Comparison of ENCODE assay signal across 9 cellular contexts in the genomic region with DNA sequence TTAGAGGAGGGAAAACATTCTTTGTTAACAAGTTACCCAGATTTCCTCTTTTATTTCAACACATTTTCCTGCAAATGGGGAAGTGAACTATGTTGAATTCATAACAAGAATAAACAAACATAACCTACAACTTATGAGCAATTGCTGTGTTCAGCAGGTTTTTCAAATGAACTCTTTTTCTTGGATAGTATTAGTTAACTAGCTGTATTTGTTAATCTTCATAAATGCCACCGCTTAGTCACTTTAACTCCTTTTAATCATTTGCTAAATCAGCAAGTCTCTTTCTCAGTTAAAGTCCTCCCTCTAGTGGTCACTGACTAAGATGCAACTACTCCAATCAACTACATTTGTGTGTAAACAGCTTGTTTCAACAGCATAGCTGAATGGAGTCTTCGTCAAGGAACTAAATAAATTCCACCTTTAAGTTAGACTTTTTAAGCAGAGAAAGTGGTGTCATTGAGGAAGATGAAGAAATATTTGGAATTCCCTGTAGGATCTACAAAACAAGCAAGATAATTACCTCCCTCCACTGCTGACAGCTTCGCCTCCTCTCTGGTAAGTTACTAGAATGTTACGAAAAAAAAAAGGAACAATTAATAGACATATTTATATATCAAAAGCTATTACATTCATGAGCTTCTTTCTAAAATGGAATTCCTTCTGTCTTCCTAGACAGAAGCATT.
DNase-seq lines count a peak whose midpoint lies in the region; ATAC-seq and TF ChIP-seq lines count a peak whose summit lies in the region.
"Had no signal": no experiment of that assay in that cellular context is flagged by ENCODE, and none has a peak within 500 bp of the region (broad histone marks: within the 10 kb centered on the region; RNA-seq: fewer than 3 reads in every experiment).

No MANE protein-coding gene starts in this region.

- peak; percentile 91 for ATAC-seq in GM21786 (IDR thresholded peaks at IDR 0.05; ENCODE audit: unreplicated experiment)

- H3K27ac ChIP-seq in esophagus muscularis mucosa (replicated peaks in 1 of 4) (no peak overlapping the region), neural progenitor cell (no peak overlapping the region)

- H3K4me1 Mint-ChIP-seq in neural progenitor cell: peaks cover 16% of the 10 kb centered on the region
- H3K4me1 Mint-ChIP-seq: central memory CD8-positive, alpha-beta T cell had no signal

- H3K4me3 ChIP-seq in esophagus muscularis mucosa: no peak overlapping the region
- no peak overlapping the region for H3K4me3 ChIP-seq in neural progenitor cell

- TF ChIP-seq POLR2A in esophagus muscularis mucosa (IDR thresholded peaks at IDR 0.05; ENCODE audit: low read depth): no peak

- DNase-seq in NCI-H1436 (lab: John Stamatoyannopoulos, UW): peak; percentile 15
- DNase-seq in NCI-H1436 treated with DMSO at 0.1 percent for 48 hours (lab: John Stamatoyannopoulos, UW): no peak
- DNase-seq in RPMI8226: peak; percentile 66
- no peak for DNase-seq in esophagus muscularis mucosa (ENCODE audit: extremely low spot score)
- peak; percentile 73 for DNase-seq in neural progenitor cell (ENCODE audit: low spot score)
- DNase-seq in posterior vena cava (ENCODE audit: low spot score): no peak

- intact Hi-C loops in esophagus muscularis mucosa (cut with DNase I): loop anchor here (10.0 kb wide), 1 partner anchor 1611 kb away; no protein-coding TSS in a partner anchor
- intact Hi-C loops in posterior vena cava (cut with DNase I): no loop called here

- TF ChIP-seq RAD21 in Ishikawa (IDR thresholded peaks at IDR 0.05; ENCODE audit: low read depth): peak; percentile 90

- WGBS in esophagus muscularis mucosa: 50% methylated on average over 4 of the region's 4 CpGs

- no peak overlapping the region for H3K4me2 ChIP-seq in neural progenitor cell

- H3K27me3 Mint-ChIP-seq in neural progenitor cell (ENCODE audit: insufficient read depth, low read depth): no peaks in the 10 kb centered on the region
- H3K27me3 Mint-ChIP-seq: central memory CD8-positive, alpha-beta T cell had no signal

- H3F3A ChIP-seq in neural progenitor cell (ENCODE audit: low read depth): peaks cover 11% of the 10 kb centered on the region

- no peak for TF ChIP-seq EP300 in Ishikawa (IDR thresholded peaks at IDR 0.05; ENCODE audit: borderline replicate concordance)
- no peak for TF ChIP-seq EP300 in esophagus muscularis mucosa (IDR thresholded peaks at IDR 0.05)

- H3K4me1 ChIP-seq in esophagus muscularis mucosa (peaks cover 0 to 4% (median 2%) of the 10 kb centered on the region in 4 donors), neural progenitor cell (peaks cover 26% of the 10 kb centered on the region)

- no peaks in the 10 kb centered on the region for H3K9me3 ChIP-seq in esophagus muscularis mucosa
- no peaks in the 10 kb centered on the region for H3K9me3 ChIP-seq in neural progenitor cell (ENCODE audit: low read depth)

- no peaks in the 10 kb centered on the region for H4K20me1 ChIP-seq in neural progenitor cell (ENCODE audit: low read depth)

- no peaks in the 10 kb centered on the region for H3K27me3 ChIP-seq in esophagus muscularis mucosa
- no peaks in the 10 kb centered on the region for H3K27me3 ChIP-seq in neural progenitor cell

- H3K4me3 Mint-ChIP-seq in neural progenitor cell: no peak overlapping the region
- H3K4me3 Mint-ChIP-seq: central memory CD8-positive, alpha-beta T cell had no signal

- H3K36me3 ChIP-seq in esophagus muscularis mucosa (no peaks in the 10 kb centered on the region), neural progenitor cell (peaks cover 14% of the 10 kb centered on the region)

- no peaks in the 10 kb centered on the region for H3K79me2 ChIP-seq in neural progenitor cell (ENCODE audit: low read depth)

- H2AFZ ChIP-seq in neural progenitor cell (replicated peaks): no peak overlapping the region

- no peak overlapping the region for H3K27ac Mint-ChIP-seq in neural progenitor cell

- no peak overlapping the region for H3K9ac ChIP-seq in neural progenitor cell

- TF ChIP-seq CTCF in esophagus muscularis mucosa (IDR thresholded peaks at IDR 0.05) (peak; percentile 63 to 88 (median 71)), neural progenitor cell (IDR thresholded peaks at IDR 0.05) (peak; percentile 97)

- H3K9me3 Mint-ChIP-seq in neural progenitor cell: no peaks in the 10 kb centered on the region

- H3K36me3 Mint-ChIP-seq in neural progenitor cell: no peaks in the 10 kb centered on the region

TF ChIP-seq in Ishikawa, 13 proteins besides CTCF, POLR2A, EP300 and RAD21:
- TF ChIP-seq TCF12 (IDR thresholded peaks at IDR 0.05; ENCODE audit: low read depth) (no peak), CEBPB (IDR thresholded peaks at IDR 0.05) (no peak), ZBTB7A (IDR thresholded peaks at IDR 0.05; ENCODE audit: low read depth) (no peak), CREB1 (IDR thresholded peaks at IDR 0.05; ENCODE audit: low read depth) (no peak), TEAD4 (IDR thresholded peaks at IDR 0.05) (no peak), FOXM1 (IDR thresholded peaks at IDR 0.05; ENCODE audit: borderline replicate concordance, low read depth) (no peak)
- TF ChIP-seq, protein P1, sequence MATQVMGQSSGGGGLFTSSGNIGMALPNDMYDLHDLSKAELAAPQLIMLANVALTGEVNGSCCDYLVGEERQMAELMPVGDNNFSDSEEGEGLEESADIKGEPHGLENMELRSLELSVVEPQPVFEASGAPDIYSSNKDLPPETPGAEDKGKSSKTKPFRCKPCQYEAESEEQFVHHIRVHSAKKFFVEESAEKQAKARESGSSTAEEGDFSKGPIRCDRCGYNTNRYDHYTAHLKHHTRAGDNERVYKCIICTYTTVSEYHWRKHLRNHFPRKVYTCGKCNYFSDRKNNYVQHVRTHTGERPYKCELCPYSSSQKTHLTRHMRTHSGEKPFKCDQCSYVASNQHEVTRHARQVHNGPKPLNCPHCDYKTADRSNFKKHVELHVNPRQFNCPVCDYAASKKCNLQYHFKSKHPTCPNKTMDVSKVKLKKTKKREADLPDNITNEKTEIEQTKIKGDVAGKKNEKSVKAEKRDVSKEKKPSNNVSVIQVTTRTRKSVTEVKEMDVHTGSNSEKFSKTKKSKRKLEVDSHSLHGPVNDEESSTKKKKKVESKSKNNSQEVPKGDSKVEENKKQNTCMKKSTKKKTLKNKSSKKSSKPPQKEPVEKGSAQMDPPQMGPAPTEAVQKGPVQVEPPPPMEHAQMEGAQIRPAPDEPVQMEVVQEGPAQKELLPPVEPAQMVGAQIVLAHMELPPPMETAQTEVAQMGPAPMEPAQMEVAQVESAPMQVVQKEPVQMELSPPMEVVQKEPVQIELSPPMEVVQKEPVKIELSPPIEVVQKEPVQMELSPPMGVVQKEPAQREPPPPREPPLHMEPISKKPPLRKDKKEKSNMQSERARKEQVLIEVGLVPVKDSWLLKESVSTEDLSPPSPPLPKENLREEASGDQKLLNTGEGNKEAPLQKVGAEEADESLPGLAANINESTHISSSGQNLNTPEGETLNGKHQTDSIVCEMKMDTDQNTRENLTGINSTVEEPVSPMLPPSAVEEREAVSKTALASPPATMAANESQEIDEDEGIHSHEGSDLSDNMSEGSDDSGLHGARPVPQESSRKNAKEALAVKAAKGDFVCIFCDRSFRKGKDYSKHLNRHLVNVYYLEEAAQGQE (IDR thresholded peaks at IDR 0.05; ENCODE audit: low read depth): no peak
- TF ChIP-seq, protein P2, sequence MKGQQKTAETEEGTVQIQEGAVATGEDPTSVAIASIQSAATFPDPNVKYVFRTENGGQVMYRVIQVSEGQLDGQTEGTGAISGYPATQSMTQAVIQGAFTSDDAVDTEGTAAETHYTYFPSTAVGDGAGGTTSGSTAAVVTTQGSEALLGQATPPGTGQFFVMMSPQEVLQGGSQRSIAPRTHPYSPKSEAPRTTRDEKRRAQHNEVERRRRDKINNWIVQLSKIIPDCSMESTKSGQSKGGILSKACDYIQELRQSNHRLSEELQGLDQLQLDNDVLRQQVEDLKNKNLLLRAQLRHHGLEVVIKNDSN (IDR thresholded peaks at IDR 0.05): no peak
- TF ChIP-seq, protein P3, sequence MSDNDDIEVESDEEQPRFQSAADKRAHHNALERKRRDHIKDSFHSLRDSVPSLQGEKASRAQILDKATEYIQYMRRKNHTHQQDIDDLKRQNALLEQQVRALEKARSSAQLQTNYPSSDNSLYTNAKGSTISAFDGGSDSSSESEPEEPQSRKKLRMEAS (IDR thresholded peaks at IDR 0.05): no peak

Comparison
In these comparisons a context has a peak if more than half of its experiments do, and no peak if none do; other contexts are left out.
1. DNase-seq: peak in NCI-H1436 (single experiment), RPMI8226 (single experiment) and neural progenitor cell (single experiment); none in NCI-H1436 treated with DMSO at 0.1 percent for 48 hours (single experiment), esophagus muscularis mucosa (single experiment) and posterior vena cava (single experiment).